Comparison of ENCODE assay signal across 9 cellular contexts in the genomic region with DNA sequence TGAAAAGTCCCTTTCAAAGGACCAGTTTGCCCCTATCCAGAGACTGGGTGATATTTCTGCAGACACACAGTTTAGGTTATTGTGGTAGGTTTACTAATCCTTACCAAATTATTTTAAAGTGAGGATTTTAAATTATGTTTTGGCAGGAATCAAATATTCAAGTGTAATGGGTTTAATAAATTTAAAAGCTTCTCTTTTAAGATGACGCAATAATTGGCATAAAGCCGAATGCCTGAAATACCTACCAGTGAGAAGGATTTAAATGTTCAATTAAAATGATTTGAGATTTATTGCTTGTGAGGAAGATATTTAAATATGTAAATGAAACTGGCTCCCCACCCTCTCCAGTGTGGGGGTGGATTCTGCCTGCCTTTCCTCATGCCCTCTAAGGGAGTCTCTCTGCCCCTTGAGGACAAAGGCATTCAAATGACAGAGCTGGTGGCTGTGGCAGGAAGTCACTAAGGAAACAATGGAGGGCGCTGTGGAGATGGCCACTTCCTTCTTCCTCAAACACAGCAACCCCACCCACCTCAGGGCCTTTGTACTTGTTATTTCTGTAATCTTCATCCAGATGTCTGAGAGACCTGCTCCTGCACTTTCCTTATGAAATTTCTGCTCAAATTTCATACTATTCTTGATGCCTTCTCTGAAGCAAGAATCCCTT.
A peak's percentile ranks its signal among the peaks of the same experiment; 100 is the strongest.
DNase-seq lines count a peak whose midpoint lies in the region; ATAC-seq, FAIRE-seq and TF ChIP-seq lines count a peak whose summit lies in the region.
"Had no signal": no experiment of that assay in that cellular context is flagged by ENCODE, and none has a peak within 500 bp of the region (broad histone marks: within the 10 kb centered on the region; RNA-seq: fewer than 3 reads in every experiment).

No MANE protein-coding gene starts in this region.

- TF ChIP-seq EP300 in HepG2 (IDR thresholded peaks at IDR 0.05; ENCODE audit: low read depth in 2 of 2, low read length in 2 of 2) (no peak), HepG2 (CRISPR knock-in tag; IDR thresholded peaks at IDR 0.05; ENCODE audit: borderline replicate concordance) (no peak)

- TF ChIP-seq RAD21 in HepG2 (CRISPR knock-in tag; IDR thresholded peaks at IDR 0.05): no peak

- H3K4me2 ChIP-seq in OCI-LY7 (ENCODE audit: low read length) (no peak overlapping the region), HepG2 (ENCODE audit: low read depth, low read length) (no peak overlapping the region)

- no peaks in the 10 kb centered on the region for H4K20me1 ChIP-seq in OCI-LY7 (ENCODE audit: insufficient read depth, low read length)
- no peaks in the 10 kb centered on the region for H4K20me1 ChIP-seq in HepG2 (ENCODE audit: insufficient read depth, low read length)

- TF ChIP-seq POLR2A in HepG2 (IDR thresholded peaks at IDR 0.05; ENCODE audit: insufficient read depth in 1 of 2, low read depth in 2 of 2, low read length in 2 of 2): no peak

- no peaks in the 10 kb centered on the region for H3K36me3 ChIP-seq in OCI-LY7 (ENCODE audit: insufficient read depth, low read length)
- no peaks in the 10 kb centered on the region for H3K36me3 ChIP-seq in HepG2 (replicated peaks in 1 of 2; ENCODE audit: control insufficient read depth in 1 of 2, insufficient read depth in 2 of 2, low read length in 2 of 2)
- H3K36me3 ChIP-seq: SJSA1 had no signal

- DNase-seq in NCI-H1436 (lab: John Stamatoyannopoulos, UW): peak; percentile 28
- no peak for DNase-seq in NCI-H1436 treated with DMSO at 0.1 percent for 48 hours (lab: John Stamatoyannopoulos, UW)
- DNase-seq in OCI-LY7 (ENCODE audit: low spot score): peak; percentile 20
- peak; percentile 74 for DNase-seq in activated naive CD4-positive, alpha-beta T cell treated with anti-CD3 and anti-CD28 coated beads, Interleukin-2, amount 10 ng/mL, durations not matched to agents 7 days and 5 days
- peak; percentile 4 for DNase-seq in HepG2 (ENCODE audit: low spot score)

- H3K9me3 ChIP-seq in OCI-LY7 (ENCODE audit: low read length): no peaks in the 10 kb centered on the region
- no peaks in the 10 kb centered on the region for H3K9me3 ChIP-seq in HepG2 (ENCODE audit: low read length)
- H3K9me3 ChIP-seq: SJSA1 had no signal

- CTCF ChIA-PET in OCI-LY7 (lab: Charles Lee; ENCODE audit: unreplicated experiment): no interaction called here
- CTCF ChIA-PET in activated naive CD4-positive, alpha-beta T cell treated with anti-CD3 and anti-CD28 coated beads, Interleukin-2, amount 10 ng/mL, durations not matched to agents 7 days and 5 days (lab: Charles Lee): interaction anchor here (0.6 to 1.3 kb wide), 6 partner anchors 14 to 259 kb away, joined by 3 read pairs; no protein-coding TSS in a partner anchor
- CTCF ChIA-PET in HepG2 (lab: Yijun Ruan, JAX; ENCODE audit: low intra/inter-chr PET ratio, low total read pairs): no interaction called here

- H3K27me3 ChIP-seq in HepG2 (ENCODE audit: control insufficient read depth in 1 of 2, insufficient read depth in 2 of 2, low read length in 2 of 2): no peaks in the 10 kb centered on the region; a peak in 1 of 5 replicates
- H3K27me3 ChIP-seq: SJSA1 had no signal

- peak; percentile 41; the same call in 1 of the 3 replicates for ATAC-seq in HepG2
- ATAC-seq in HG02970 (IDR thresholded peaks at IDR 0.05; ENCODE audit: low FRiP score, unreplicated experiment): no peak
- no peak for ATAC-seq in GM21526 (IDR thresholded peaks at IDR 0.05; ENCODE audit: low FRiP score, unreplicated experiment)
- no peak for ATAC-seq in HG03571 (IDR thresholded peaks at IDR 0.05; ENCODE audit: unreplicated experiment)

- in situ Hi-C loops in HepG2 (cut with HindIII; ENCODE audit: extremely low pct_ligation_motif_present, low pct_unique_long_range_greater_than_20kb): no loop called here

- no peak for FAIRE-seq in HepG2 (lab: Jason Lieb, UNC)

- 70% methylated on average over 3 of the region's 3 CpGs for WGBS in HepG2 (ENCODE audit: low lambda C conversion rate)

- peak overlapping the region; percentile 12 for H3K27ac Mint-ChIP-seq in activated naive CD4-positive, alpha-beta T cell treated with anti-CD3 and anti-CD28 coated beads, Interleukin-2, amount 10 ng/mL, durations not matched to agents 7 days and 5 days

- intact Hi-C loops in OCI-LY7 (cut with micrococcal nuclease; ENCODE audit: unreplicated experiment) (no loop called here), HepG2 (cut with micrococcal nuclease; ENCODE audit: unreplicated experiment) (no loop called here)

- TF ChIP-seq CTCF in OCI-LY7 (conservative IDR thresholded peaks at IDR 0.05; ENCODE audit: low read length) (peak; percentile 54), HepG2 (CRISPR knock-in tag; IDR thresholded peaks at IDR 0.05) (peak; percentile 13; the same call in 1 of the 2 replicates)

- H3K4me3 ChIP-seq in OCI-LY7 (ENCODE audit: low read depth, low read length, poor library complexity, severe bottlenecking) (no peak overlapping the region), HepG2 (replicated peaks in 1 of 3; ENCODE audit: insufficient read depth in 1 of 3, low read depth in 2 of 3, low read length in 3 of 3) (no peak overlapping the region)
- H3K4me3 ChIP-seq: SJSA1 had no signal

- H3K27ac ChIP-seq in OCI-LY7 (ENCODE audit: low read depth, low read length, poor library complexity, severe bottlenecking) (no peak overlapping the region), HepG2 (ENCODE audit: extremely low read length, insufficient read depth, low read length) (no peak overlapping the region)
- H3K27ac ChIP-seq: SJSA1 had no signal

- no peaks in the 10 kb centered on the region for H3K27me3 Mint-ChIP-seq in activated naive CD4-positive, alpha-beta T cell treated with anti-CD3 and anti-CD28 coated beads, Interleukin-2, amount 10 ng/mL, durations not matched to agents 7 days and 5 days

- H2AFZ ChIP-seq in OCI-LY7 (ENCODE audit: low read length): no peak overlapping the region
- H2AFZ ChIP-seq in HepG2 (ENCODE audit: low read length): no peak overlapping the region

- no peaks in the 10 kb centered on the region for H3K79me2 ChIP-seq in OCI-LY7 (ENCODE audit: insufficient read depth, low read depth, low read length)
- no peaks in the 10 kb centered on the region for H3K79me2 ChIP-seq in HepG2 (ENCODE audit: insufficient read depth, low read length)

- H3K9me3 Mint-ChIP-seq in activated naive CD4-positive, alpha-beta T cell treated with anti-CD3 and anti-CD28 coated beads, Interleukin-2, amount 10 ng/mL, durations not matched to agents 7 days and 5 days: no peaks in the 10 kb centered on the region

- H3K9me2 ChIP-seq in OCI-LY7 (ENCODE audit: insufficient read depth, low read length): no peaks in the 10 kb centered on the region

- H3K4me1 ChIP-seq in OCI-LY7 (ENCODE audit: insufficient read depth, low read length, poor library complexity, severe bottlenecking) (no peaks in the 10 kb centered on the region), HepG2 (ENCODE audit: insufficient read depth, low read length) (no peaks in the 10 kb centered on the region)
- H3K4me1 ChIP-seq: SJSA1 had no signal

- peaks cover 39% of the 10 kb centered on the region for H3K4me1 Mint-ChIP-seq in activated naive CD4-positive, alpha-beta T cell treated with anti-CD3 and anti-CD28 coated beads, Interleukin-2, amount 10 ng/mL, durations not matched to agents 7 days and 5 days

- peaks cover 17% of the 10 kb centered on the region for H3K36me3 Mint-ChIP-seq in activated naive CD4-positive, alpha-beta T cell treated with anti-CD3 and anti-CD28 coated beads, Interleukin-2, amount 10 ng/mL, durations not matched to agents 7 days and 5 days

- no TSS peak for BruUV-seq in OCI-LY7 (replicated peaks; lab: Mats Ljungman, UMichigan)
- BruUV-seq in HepG2 (replicated peaks; lab: Mats Ljungman, UMichigan): no TSS peak

- H3K4me3 Mint-ChIP-seq in activated naive CD4-positive, alpha-beta T cell treated with anti-CD3 and anti-CD28 coated beads, Interleukin-2, amount 10 ng/mL, durations not matched to agents 7 days and 5 days: no peak overlapping the region

- H3K9ac ChIP-seq in HepG2 (ENCODE audit: insufficient read depth, low read depth, low read length): no peak overlapping the region

- POLR2A ChIA-PET in OCI-LY7 (lab: Charles Lee) (interaction anchor here (0.7 to 1.2 kb wide), 2 partner anchors 10 to 116 kb away, joined by 3 read pairs; no protein-coding TSS in a partner anchor), HepG2 (lab: Yijun Ruan, JAX) (no interaction called here)

TF ChIP-seq in HepG2, 621 proteins besides CTCF, POLR2A, EP300 and RAD21:
- peak; percentile 81 for TF ChIP-seq CEBPB (IDR thresholded peaks at IDR 0.05; ENCODE audit: borderline replicate concordance, low read depth, low read length)
- TF ChIP-seq ZSCAN22 (CRISPR knock-in tag; IDR thresholded peaks at IDR 0.05): no peak
- TF ChIP-seq GABPA (IDR thresholded peaks at IDR 0.05; ENCODE audit: low read depth, low read length): no peak
- TF ChIP-seq GABPA (CRISPR knock-in tag; IDR thresholded peaks at IDR 0.05; ENCODE audit: low read depth): peak; percentile 45
- no peak for TF ChIP-seq MIXL1 (CRISPR knock-in tag; IDR thresholded peaks at IDR 0.05)
- TF ChIP-seq SP2 (CRISPR knock-in tag; IDR thresholded peaks at IDR 0.05): no peak
- TF ChIP-seq CEBPG (CRISPR knock-in tag; IDR thresholded peaks at IDR 0.05): 0 out of 2 replicates have a peak, but pooled peaks have one; percentile 8
TF ChIP-seq in HepG2: peak in this region for 3.
